In the genomic region with DNA sequence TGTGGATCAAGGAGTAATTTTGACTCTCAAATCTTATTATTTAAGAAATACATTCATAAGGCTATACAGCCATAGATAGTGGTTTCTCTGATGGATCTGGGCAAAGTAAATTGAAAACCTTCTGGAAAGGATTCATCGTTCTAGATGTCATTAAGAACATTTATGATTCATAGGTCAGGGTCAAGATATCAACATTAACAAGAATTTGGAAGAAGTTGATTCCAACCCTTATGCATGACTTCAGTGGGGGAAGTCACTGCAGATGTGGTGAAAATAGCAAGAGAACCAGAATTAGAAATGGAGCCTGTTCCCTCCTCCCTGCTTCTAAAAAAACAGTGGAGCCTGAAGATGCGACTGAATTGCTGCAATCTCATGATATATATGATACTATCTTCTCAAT, we compare ENCODE assay signal across 22 cellular contexts. TPM values are rescaled to one million over a fixed set of nuclear protein-coding genes. Genes with fewer than 3 reads are reported as not detected.
"Had no signal": no experiment of that assay in that cellular context is flagged by ENCODE, and none has a peak within 500 bp of the region (broad histone marks: within the 10 kb centered on the region; RNA-seq: fewer than 3 reads in every experiment).

No MANE protein-coding gene starts in this region.

- H3K4me3 Mint-ChIP-seq: memory B cell, natural killer cell had no signal

- H3K4me1 Mint-ChIP-seq: natural killer cell had no signal

- H3K27me3 Mint-ChIP-seq: progenitor cell of endocrine pancreas had no signal

- DNase-seq: dorsolateral prefrontal cortex; effector CD4-positive, alpha-beta T cell; foreskin keratinocyte; heart left ventricle; kidney; natural killer cell; occipital lobe; stimulated activated CD4-positive, alpha-beta T cell treated with anti-CD3 and anti-CD28 coated beads, Interleukin-12 subunit alpha, Interleukin-12 subunit beta, amount 100 ng/mL, for 4 hours; stimulated activated CD4-positive, alpha-beta T cell treated with anti-CD3 and anti-CD28 coated beads, Interleukin-1b, Interleukin-23, amount 100 ng/mL, for 48 hours; stimulated activated CD4-positive, alpha-beta T cell treated with anti-CD3 and anti-CD28 coated beads, Interleukin-4, amount 100 ng/mL, for 1 hour; stimulated activated CD8-positive, alpha-beta memory T cell treated with anti-CD3 and anti-CD28 coated beads, Interleukin-4, amount 100 ng/mL, for 48 hours; stimulated activated naive CD4-positive, alpha-beta T cell; upper lobe of left lung had no signal

- H3K9me3 Mint-ChIP-seq: memory B cell, natural killer cell had no signal

- H3K27ac Mint-ChIP-seq: memory B cell, natural killer cell, progenitor cell of endocrine pancreas had no signal

- H3K36me3 Mint-ChIP-seq: memory B cell, natural killer cell had no signal

RNA-seq across cellular contexts. Expression of gene HNF1B, which starts 36.6 kb away (rescaled TPM):
- total RNA-seq: foreskin keratinocyte, gastroesophageal sphincter, heart left ventricle, mononuclear cell, natural killer cell, occipital lobe, right atrium auricular region, sciatic nerve, smooth muscle cell, thoracic aorta, tibial nerve had no signal
